16 cellular contexts compared by ENCODE assay signal in genomic region chr5:176550275-176550831, GRCh38. TPM values are rescaled to one million over a fixed set of nuclear protein-coding genes. Genes with fewer than 3 reads are reported as not detected.
DNase-seq lines count a peak whose midpoint lies in the region; ATAC-seq and TF ChIP-seq lines count a peak whose summit lies in the region.
"Had no signal": no experiment of that assay in that cellular context is flagged by ENCODE, and none has a peak within 500 bp of the region (broad histone marks: within the 10 kb centered on the region; RNA-seq: fewer than 3 reads in every experiment).

No MANE protein-coding gene starts in this region.

- H3K27ac Mint-ChIP-seq in CD4-positive, CD25-positive, alpha-beta regulatory T cell, result peak overlapping the region; percentile 68 to 87 (median 87)
- H3K27ac Mint-ChIP-seq in HFFc6 (no peak overlapping the region), T-helper 17 cell (peak overlapping the region; percentile 81)
- H3K27ac Mint-ChIP-seq: activated T-helper 1 cell treated with anti-CD3 and anti-CD28 coated beads, Interleukin-12 subunit alpha, Interleukin-12 subunit beta, Interleukin-2, Interleukin-4 antibody, amounts not matched to agents 30 ng/mL and 10 ng/mL and 1 ng/mL, durations not matched to agents 14 hours and 24 hours and 36 hours; progenitor cell of endocrine pancreas had no signal

- H3K4me1 Mint-ChIP-seq in CD4-positive, CD25-positive, alpha-beta regulatory T cell, result peaks cover 7 to 72% (median 17%) of the 10 kb centered on the region in 4 donors
- H3K4me1 Mint-ChIP-seq in HFFc6 (ENCODE audit: low read depth) (peaks cover 6% of the 10 kb centered on the region; the same call in 1 of the 2 replicates), T-helper 17 cell (peaks cover 34% of the 10 kb centered on the region)

- H3K27me3 Mint-ChIP-seq in CD4-positive, CD25-positive, alpha-beta regulatory T cell, result peaks cover 7% of the 10 kb centered on the region
- peaks cover 17% of the 10 kb centered on the region for H3K27me3 Mint-ChIP-seq in HFFc6 (ENCODE audit: insufficient read depth)
- H3K27me3 Mint-ChIP-seq in T-helper 17 cell, result no peaks in the 10 kb centered on the region

- no peaks in the 10 kb centered on the region for H3K27me3 ChIP-seq in CD4-positive, CD25-positive, alpha-beta regulatory T cell (ENCODE audit: control insufficient read depth, insufficient read depth, low read length)

- no peaks in the 10 kb centered on the region for H3K36me3 ChIP-seq in CD4-positive, CD25-positive, alpha-beta regulatory T cell (ENCODE audit: control insufficient read depth, insufficient read depth, low read length)
- H3K36me3 ChIP-seq in mucosa of descending colon (ENCODE audit: low read depth), result no peaks in the 10 kb centered on the region

- peak overlapping the region; percentile 19 for H3K27ac ChIP-seq in CD4-positive, CD25-positive, alpha-beta regulatory T cell (ENCODE audit: insufficient read depth, low read length, poor library complexity, severe bottlenecking)
- H3K27ac ChIP-seq in caudate nucleus (ENCODE audit: low read depth, low read length), result no peak overlapping the region
- H3K27ac ChIP-seq: GM23248 had no signal

- DNase-seq in CD4-positive, CD25-positive, alpha-beta regulatory T cell, result no peak
- DNase-seq in HFFc6 (no peak), T-helper 17 cell (no peak), mucosa of descending colon (peak in 2 of 3 donors; percentile 35 to 56), GM19238 (ENCODE audit: insufficient read length, low spot score) (no peak), HuH-7 (ENCODE audit: low spot score) (no peak), caudate nucleus (lab: John Stamatoyannopoulos, UW) (no peak)
- DNase-seq: central memory CD4-positive, alpha-beta T cell; GM23248; KBM-7; stimulated activated CD4-positive, alpha-beta T cell treated with anti-CD3 and anti-CD28 coated beads, Interleukin-2, amount 100 ng/mL, for 48 hours had no signal

- H3K4me3 Mint-ChIP-seq in CD4-positive, CD25-positive, alpha-beta regulatory T cell, result peak overlapping the region in 1 of 4 donors; percentile 43
- peak overlapping the region; percentile 60; the same call in 1 of the 2 replicates for H3K4me3 Mint-ChIP-seq in HFFc6
- peak overlapping the region; percentile 75 for H3K4me3 Mint-ChIP-seq in T-helper 17 cell
- H3K4me3 Mint-ChIP-seq: activated T-helper 1 cell treated with anti-CD3 and anti-CD28 coated beads, Interleukin-12 subunit alpha, Interleukin-12 subunit beta, Interleukin-2, Interleukin-4 antibody, amounts not matched to agents 30 ng/mL and 10 ng/mL and 1 ng/mL, durations not matched to agents 14 hours and 24 hours and 36 hours had no signal

- peaks cover 0 to 2% (median 0%) of the 10 kb centered on the region in 7 donors for H3K9me3 Mint-ChIP-seq in CD4-positive, CD25-positive, alpha-beta regulatory T cell
- H3K9me3 Mint-ChIP-seq in HFFc6, result no peaks in the 10 kb centered on the region
- H3K9me3 Mint-ChIP-seq: activated T-helper 1 cell treated with anti-CD3 and anti-CD28 coated beads, Interleukin-12 subunit alpha, Interleukin-12 subunit beta, Interleukin-2, Interleukin-4 antibody, amounts not matched to agents 30 ng/mL and 10 ng/mL and 1 ng/mL, durations not matched to agents 14 hours and 24 hours and 36 hours had no signal

- TF ChIP-seq CTCF in HFFc6 (IDR thresholded peaks at IDR 0.05) (no peak), mucosa of descending colon (IDR thresholded peaks at IDR 0.05) (no peak)

- ATAC-seq in CD4-positive, CD25-positive, alpha-beta regulatory T cell (ENCODE audit: low read depth in 2 of 2), result no peak
- ATAC-seq in T-helper 17 cell, result no peak
- ATAC-seq in mucosa of descending colon, result no peak
- ATAC-seq in GM21515 (IDR thresholded peaks at IDR 0.05; ENCODE audit: unreplicated experiment), result no peak
- ATAC-seq: esophagus mucosa had no signal

- H3K9me3 ChIP-seq in CD4-positive, CD25-positive, alpha-beta regulatory T cell (ENCODE audit: control insufficient read depth in 2 of 2, low read length in 2 of 2), result no peaks in the 10 kb centered on the region
- H3K9me3 ChIP-seq in T-helper 17 cell (ENCODE audit: control insufficient read depth, low read length, poor library complexity, severe bottlenecking) (no peaks in the 10 kb centered on the region), mucosa of descending colon (no peaks in the 10 kb centered on the region)

- intact Hi-C loops in mucosa of descending colon (cut with DNase I, micrococcal nuclease), result no loop called here

- H3K36me3 Mint-ChIP-seq in CD4-positive, CD25-positive, alpha-beta regulatory T cell, result no peaks in the 10 kb centered on the region
- no peaks in the 10 kb centered on the region for H3K36me3 Mint-ChIP-seq in HFFc6 (ENCODE audit: low read depth)
- H3K36me3 Mint-ChIP-seq in T-helper 17 cell (ENCODE audit: low read depth), result no peaks in the 10 kb centered on the region

- peaks cover 18% of the 10 kb centered on the region for H3K4me1 ChIP-seq in CD4-positive, CD25-positive, alpha-beta regulatory T cell (ENCODE audit: control insufficient read depth, insufficient read depth, low read length, poor library complexity, severe bottlenecking)
- peaks cover 25% of the 10 kb centered on the region for H3K4me1 ChIP-seq in mucosa of descending colon (ENCODE audit: low read depth)

- no peak overlapping the region for H3K4me3 ChIP-seq in CD4-positive, CD25-positive, alpha-beta regulatory T cell (ENCODE audit: low read depth, low read length)
- H3K4me3 ChIP-seq in mucosa of descending colon, result no peak overlapping the region
- H3K4me3 ChIP-seq: GM23248 had no signal

RNA-seq across cellular contexts. Expression of gene CDHR2, which starts 1.2 kb away (rescaled TPM):
- 1.3 TPM for total RNA-seq in CD4-positive, CD25-positive, alpha-beta regulatory T cell
- polyA plus RNA-seq in CD4-positive, CD25-positive, alpha-beta regulatory T cell, result not detected
- not detected for total RNA-seq in HFFc6 (2021; fragmentation: NEBNext Ultra II Directional; extraction: Animal tissue kit (Norgen Biotek cat#: 25700))
- total RNA-seq in T-helper 17 cell (1 to 10 TPM; 1.3 to 2.4 TPM), mucosa of descending colon (100 to 1,000 TPM in 2 of 3 donors, 10 to 100 TPM in 1; 69.0 to 184 (median 107) TPM)
- total RNA-seq: esophagus mucosa, GM23248, lung microvascular endothelial cell had no signal
- polyA plus RNA-seq: GM23248 had no signal

RNA-seq across cellular contexts. Expression of gene RNF44, which starts 13.2 kb away (rescaled TPM):
- 268 TPM for total RNA-seq in CD4-positive, CD25-positive, alpha-beta regulatory T cell
- 1 to 10 TPM; 2.3 to 4.3 (median 3.4) TPM for polyA plus RNA-seq in CD4-positive, CD25-positive, alpha-beta regulatory T cell
- 10 to 100 TPM; 10.6 to 13.4 (median 11.3) TPM for total RNA-seq in HFFc6 (2021; fragmentation: NEBNext Ultra II Directional; extraction: Animal tissue kit (Norgen Biotek cat#: 25700))
- total RNA-seq in T-helper 17 cell (100 to 1,000 TPM; 228 to 288 TPM), mucosa of descending colon (10 to 100 TPM; 70.2 to 98.4 (median 77.6) TPM)

RNA-seq across cellular contexts. Expression of gene GPRIN1, which starts 59.6 kb away (rescaled TPM):
- 1.9 TPM for total RNA-seq in CD4-positive, CD25-positive, alpha-beta regulatory T cell
- polyA plus RNA-seq in CD4-positive, CD25-positive, alpha-beta regulatory T cell, result under 1 TPM; 0.24 to 0.87 (median 0.52) TPM
- total RNA-seq in HFFc6 (2021; fragmentation: NEBNext Ultra II Directional; extraction: Animal tissue kit (Norgen Biotek cat#: 25700)), result 1 to 10 TPM; 2.3 to 5.4 (median 2.6) TPM
- total RNA-seq in T-helper 17 cell (under 1 TPM; 0.57 to 0.60 TPM), mucosa of descending colon (1 to 10 TPM; 1.6 to 2.4 (median 1.6) TPM)

Comparison
In these comparisons a context has a peak if more than half of its experiments do, and no peak if none do; other contexts are left out.
1. DNase-seq: peak in mucosa of descending colon (2 of 3); none in CD4-positive, CD25-positive, alpha-beta regulatory T cell (0 of 3), HFFc6 (single experiment), T-helper 17 cell (0 of 3), GM19238 (single experiment), HuH-7 (single experiment) and caudate nucleus (0 of 61).
2. RNA of gene CDHR2, which starts 1.2 kb away (total RNA-seq): 69.0 to 184 TPM in mucosa of descending colon; 1.3 to 2.4 TPM in T-helper 17 cell, 1.3 TPM in CD4-positive, CD25-positive, alpha-beta regulatory T cell (single experiment) and not detected in HFFc6; every median in the first group is over 10 times any median in the second.
3. RNA of gene RNF44, which starts 13.2 kb away (total RNA-seq): 228 to 288 TPM in T-helper 17 cell, 268 TPM in CD4-positive, CD25-positive, alpha-beta regulatory T cell (single experiment) and 70.2 to 98.4 TPM in mucosa of descending colon; 10.6 to 13.4 TPM in HFFc6; every median in the first group is over 4 times any median in the second.